ENCODE assay signal across 8 cellular contexts in the genomic region with DNA sequence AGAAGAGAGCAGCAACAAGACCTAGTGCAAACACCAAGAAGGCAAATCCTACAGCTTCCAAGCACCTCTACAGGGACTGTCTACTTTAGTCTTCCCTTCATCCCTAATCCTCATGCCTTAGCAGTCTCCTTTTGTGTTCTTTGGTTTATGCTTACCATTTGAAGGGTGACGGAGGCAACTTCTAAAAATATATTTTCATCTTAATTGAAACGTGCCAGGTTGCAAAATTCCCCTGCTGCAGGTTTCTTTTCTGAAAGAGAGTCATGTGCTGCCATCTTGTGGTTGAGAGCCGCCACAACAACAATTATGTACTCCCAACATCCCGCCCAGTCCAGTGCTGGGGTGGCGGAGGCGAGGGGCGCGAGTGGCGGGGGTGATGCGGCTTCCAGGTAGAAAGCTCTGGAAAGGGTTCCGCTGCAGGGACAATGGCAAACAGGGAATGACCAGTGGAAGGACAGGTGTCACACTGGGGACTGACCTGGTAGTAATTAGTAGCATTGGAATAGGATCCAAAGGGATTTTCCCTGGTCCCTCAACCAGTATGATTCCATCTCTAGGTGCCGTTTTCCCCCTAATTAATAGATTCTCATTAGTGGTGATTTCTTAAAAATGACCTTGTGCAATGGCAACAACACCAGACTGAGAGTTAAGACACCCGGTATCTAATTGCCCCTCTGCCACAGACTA.
DNase-seq lines count a peak whose midpoint lies in the region; ATAC-seq and TF ChIP-seq lines count a peak whose summit lies in the region.

No MANE protein-coding gene starts in this region.

- no peak overlapping the region for H3K4me3 ChIP-seq in kidney epithelial cell (ENCODE audit: low read depth, low read length)

- no peaks in the 10 kb centered on the region for H3K36me3 Mint-ChIP-seq in CD14-positive monocyte

- peak; percentile 85 for TF ChIP-seq CTCF in CD14-positive monocyte (IDR thresholded peaks at IDR 0.05)
- TF ChIP-seq CTCF in kidney epithelial cell (IDR thresholded peaks at IDR 0.05; ENCODE audit: insufficient read depth, low read length, poor library complexity, severe bottlenecking), result peak; percentile 72

- peaks cover 0 to 8% (median 4%) of the 10 kb centered on the region in 7 donors for H3K9me3 Mint-ChIP-seq in CD14-positive monocyte

- peak; percentile 55 for DNase-seq in CD14-positive monocyte (ENCODE audit: low spot score)
- peak; percentile 49 for DNase-seq in HCEC 1CT
- DNase-seq in NCI-H2196 (lab: John Stamatoyannopoulos, UW; ENCODE audit: unreplicated experiment), result peak; percentile 79
- DNase-seq in activated CD4-positive, CD25-positive, alpha-beta regulatory T cell treated with anti-CD3 and anti-CD28 coated beads, Interleukin-2, amount 50 U/mL, for 72 hours, result peak; percentile 75
- DNase-seq in caudate nucleus (lab: John Stamatoyannopoulos, UW), result peak in 53 of 61 donors; percentile 1 to 75 (median 30)
- no peak for DNase-seq in kidney epithelial cell (ENCODE audit: low read depth)
- peak; percentile 73 for DNase-seq in stimulated activated CD4-positive, alpha-beta T cell treated with anti-CD3 and anti-CD28 coated beads, Interleukin-1b, Interleukin-23, amount 100 ng/mL, for 48 hours

- H3K27ac ChIP-seq in caudate nucleus (ENCODE audit: low read depth, low read length), result no peak overlapping the region

- H3K4me3 Mint-ChIP-seq in CD14-positive monocyte, result no peak overlapping the region

- H3K27ac Mint-ChIP-seq in CD14-positive monocyte, result peak overlapping the region in 2 of 7 donors; percentile 7 to 41

- ATAC-seq in HG03460 (IDR thresholded peaks at IDR 0.05; ENCODE audit: unreplicated experiment), result no peak

- no peaks in the 10 kb centered on the region for H3K36me3 ChIP-seq in kidney epithelial cell (ENCODE audit: control insufficient read depth, insufficient read depth, low read length)

- intact Hi-C loops in CD14-positive monocyte (cut with micrococcal nuclease), result loop anchor here (5.0 to 10.0 kb wide), 3 partner anchors 82 to 195 kb away; partner anchors contain the start of gene GNG2 (in 1 of the 2)

- peaks cover 2 to 16% (median 14%) of the 10 kb centered on the region in 3 donors for H3K27me3 Mint-ChIP-seq in CD14-positive monocyte (ENCODE audit: low read depth in 3 of 3)

- H3K4me1 Mint-ChIP-seq in CD14-positive monocyte, result peaks cover 24% of the 10 kb centered on the region

- no peaks in the 10 kb centered on the region for H3K27me3 ChIP-seq in kidney epithelial cell (ENCODE audit: control insufficient read depth, insufficient read depth, low read length)
